In the genomic region with DNA sequence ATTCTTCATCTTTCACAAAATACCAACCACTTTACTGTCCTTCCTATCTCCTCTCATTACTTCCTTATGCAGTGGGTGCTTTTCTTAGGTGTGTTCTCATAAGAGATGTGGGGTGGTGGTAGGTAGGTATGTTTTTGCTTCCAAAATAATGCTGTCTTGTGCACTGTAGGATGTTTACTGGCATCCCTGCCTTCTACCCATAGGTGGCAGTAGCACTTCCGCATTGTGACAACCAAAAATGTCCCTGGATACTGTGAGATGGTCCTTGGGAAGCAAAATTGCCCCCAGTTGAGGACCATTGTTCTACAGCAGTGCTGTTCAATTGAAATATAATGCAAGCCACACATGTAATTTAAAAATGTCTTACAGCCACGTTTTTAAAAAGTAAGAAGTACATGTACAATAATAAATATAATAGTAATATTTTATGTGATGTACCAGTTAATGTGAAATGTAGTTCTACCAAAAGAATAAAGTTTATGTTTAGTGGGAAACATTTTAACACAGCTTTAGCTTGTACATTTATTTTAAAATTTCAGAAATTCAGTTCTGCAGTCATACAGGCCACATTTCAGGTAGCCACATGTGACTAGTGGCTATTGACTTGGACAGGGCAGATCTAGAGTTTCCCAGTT, we compare ENCODE assay signal across 9 cellular contexts.
A peak's percentile ranks its signal among the peaks of the same experiment; 100 is the strongest.
DNase-seq lines count a peak whose midpoint lies in the region; ATAC-seq and TF ChIP-seq lines count a peak whose summit lies in the region.
"Had no signal": no experiment of that assay in that cellular context is flagged by ENCODE, and none has a peak within 500 bp of the region (broad histone marks: within the 10 kb centered on the region; RNA-seq: fewer than 3 reads in every experiment).

No MANE protein-coding gene starts in this region.

- no peaks in the 10 kb centered on the region for H3K9me3 Mint-ChIP-seq in activated CD8-positive, alpha-beta memory T cell treated with anti-CD3 and anti-CD28 coated beads, Interleukin-2, amount 10 ng/mL, durations not matched to agents 7 days and 5 days (ENCODE audit: low read depth)
- H3K9me3 Mint-ChIP-seq: dendritic cell treated with granulocyte-macrophage colony-stimulating factor and Interleukin-4, amounts not matched to agents 40 ng/mL and 50 ng/mL, for 4 days had no signal

- no peak overlapping the region for H3K27ac Mint-ChIP-seq in activated CD8-positive, alpha-beta memory T cell treated with anti-CD3 and anti-CD28 coated beads, Interleukin-2, amount 10 ng/mL, durations not matched to agents 7 days and 5 days
- H3K27ac Mint-ChIP-seq: dendritic cell treated with granulocyte-macrophage colony-stimulating factor and Interleukin-4, amounts not matched to agents 40 ng/mL and 50 ng/mL, for 4 days had no signal

- peak; percentile 67 for ATAC-seq in activated CD8-positive, alpha-beta memory T cell treated with anti-CD3 and anti-CD28 coated beads, Interleukin-2, amount 10 ng/mL, durations not matched to agents 7 days and 5 days
- ATAC-seq in HG02678 (IDR thresholded peaks at IDR 0.05; ENCODE audit: unreplicated experiment) (peak; percentile 71), GM18520 (IDR thresholded peaks at IDR 0.05; ENCODE audit: unreplicated experiment) (no peak), HG03432 (IDR thresholded peaks at IDR 0.05; ENCODE audit: unreplicated experiment) (no peak)

- H3K4me3 Mint-ChIP-seq in activated CD8-positive, alpha-beta memory T cell treated with anti-CD3 and anti-CD28 coated beads, Interleukin-2, amount 10 ng/mL, durations not matched to agents 7 days and 5 days = no peak overlapping the region
- H3K4me3 Mint-ChIP-seq: dendritic cell treated with granulocyte-macrophage colony-stimulating factor and Interleukin-4, amounts not matched to agents 40 ng/mL and 50 ng/mL, for 4 days had no signal

- no peak overlapping the region for H2AFZ ChIP-seq in osteoblast (ENCODE audit: low read length)

- TF ChIP-seq CTCF in epithelial cell of proximal tubule (conservative IDR thresholded peaks at IDR 0.05; ENCODE audit: low read depth, low read length) (peak; percentile 98), osteoblast (IDR thresholded peaks at IDR 0.05; ENCODE audit: extremely low read depth, low read depth, low read length) (peak; percentile 96)

- H3K27me3 ChIP-seq in SJCRH30 (no peaks in the 10 kb centered on the region), osteoblast (ENCODE audit: insufficient read depth, low read length) (no peaks in the 10 kb centered on the region)

- H3K4me2 ChIP-seq in osteoblast (ENCODE audit: insufficient read depth, low read length) = no peak overlapping the region

- no peaks in the 10 kb centered on the region for H3K79me2 ChIP-seq in osteoblast (ENCODE audit: insufficient read depth, low read length)

- H3K27ac ChIP-seq in SJCRH30 (no peak overlapping the region), osteoblast (ENCODE audit: low read depth, low read length) (no peak overlapping the region)

- peak; percentile 45 for DNase-seq in activated CD8-positive, alpha-beta memory T cell treated with anti-CD3 and anti-CD28 coated beads, Interleukin-2, amount 10 ng/mL, durations not matched to agents 7 days and 5 days
- no peak for DNase-seq in activated CD8-positive, alpha-beta memory T cell treated with anti-CD3 and anti-CD28 coated beads, Interleukin-2, amount 50 U/mL, for 4 hours
- DNase-seq in SJCRH30 (peak; percentile 28 to 54), epithelial cell of proximal tubule (ENCODE audit: low read depth) (no peak), osteoblast (ENCODE audit: insufficient read length, low spot score, missing footprints) (peak; percentile 15)

- no peak overlapping the region for H3K4me3 ChIP-seq in SJCRH30
- H3K4me3 ChIP-seq in epithelial cell of proximal tubule (ENCODE audit: low read depth, low read length) = no peak overlapping the region
- H3K4me3 ChIP-seq in osteoblast (ENCODE audit: insufficient read depth, low read length) = no peak overlapping the region

- CTCF ChIA-PET in activated CD8-positive, alpha-beta memory T cell treated with anti-CD3 and anti-CD28 coated beads, Interleukin-2, amount 10 ng/mL, durations not matched to agents 7 days and 5 days (lab: Charles Lee) = interaction anchor here (0.7 to 1.5 kb wide), 2 partner anchors 113 to 442 kb away, joined by 3 read pairs; no protein-coding TSS in a partner anchor

- H3K9me3 ChIP-seq in SJCRH30 (replicated peaks) (no peaks in the 10 kb centered on the region), osteoblast (ENCODE audit: low read depth, low read length) (no peaks in the 10 kb centered on the region)

- peaks cover 2% of the 10 kb centered on the region for H3K4me1 Mint-ChIP-seq in activated CD8-positive, alpha-beta memory T cell treated with anti-CD3 and anti-CD28 coated beads, Interleukin-2, amount 10 ng/mL, durations not matched to agents 7 days and 5 days

- H3K4me1 ChIP-seq in SJCRH30 = no peaks in the 10 kb centered on the region
- peaks cover 3% of the 10 kb centered on the region for H3K4me1 ChIP-seq in osteoblast (ENCODE audit: insufficient read depth, low read length)

- H4K20me1 ChIP-seq in osteoblast (ENCODE audit: insufficient read depth, low read length) = no peaks in the 10 kb centered on the region

- H3K36me3 Mint-ChIP-seq in activated CD8-positive, alpha-beta memory T cell treated with anti-CD3 and anti-CD28 coated beads, Interleukin-2, amount 10 ng/mL, durations not matched to agents 7 days and 5 days = no peaks in the 10 kb centered on the region

- H3K27me3 Mint-ChIP-seq in activated CD8-positive, alpha-beta memory T cell treated with anti-CD3 and anti-CD28 coated beads, Interleukin-2, amount 10 ng/mL, durations not matched to agents 7 days and 5 days = no peaks in the 10 kb centered on the region

- no peaks in the 10 kb centered on the region for H3K36me3 ChIP-seq in SJCRH30
- no peaks in the 10 kb centered on the region for H3K36me3 ChIP-seq in osteoblast (ENCODE audit: insufficient read depth, low read length)

Comparison
In these comparisons a context has a peak if more than half of its experiments do, and no peak if none do; other contexts are left out.
1. DNase-seq: peak in activated CD8-positive, alpha-beta memory T cell treated with anti-CD3 and anti-CD28 coated beads, Interleukin-2, amount 10 ng/mL, durations not matched to agents 7 days and 5 days (single experiment), SJCRH30 (2 of 2) and osteoblast (single experiment); none in activated CD8-positive, alpha-beta memory T cell treated with anti-CD3 and anti-CD28 coated beads, Interleukin-2, amount 50 U/mL, for 4 hours (single experiment) and epithelial cell of proximal tubule (single experiment).
2. ATAC-seq: peak in activated CD8-positive, alpha-beta memory T cell treated with anti-CD3 and anti-CD28 coated beads, Interleukin-2, amount 10 ng/mL, durations not matched to agents 7 days and 5 days (single experiment) and HG02678 (single experiment); none in GM18520 (single experiment) and HG03432 (single experiment).